ENCODE assay signal across 1 cellular context in the genomic region with DNA sequence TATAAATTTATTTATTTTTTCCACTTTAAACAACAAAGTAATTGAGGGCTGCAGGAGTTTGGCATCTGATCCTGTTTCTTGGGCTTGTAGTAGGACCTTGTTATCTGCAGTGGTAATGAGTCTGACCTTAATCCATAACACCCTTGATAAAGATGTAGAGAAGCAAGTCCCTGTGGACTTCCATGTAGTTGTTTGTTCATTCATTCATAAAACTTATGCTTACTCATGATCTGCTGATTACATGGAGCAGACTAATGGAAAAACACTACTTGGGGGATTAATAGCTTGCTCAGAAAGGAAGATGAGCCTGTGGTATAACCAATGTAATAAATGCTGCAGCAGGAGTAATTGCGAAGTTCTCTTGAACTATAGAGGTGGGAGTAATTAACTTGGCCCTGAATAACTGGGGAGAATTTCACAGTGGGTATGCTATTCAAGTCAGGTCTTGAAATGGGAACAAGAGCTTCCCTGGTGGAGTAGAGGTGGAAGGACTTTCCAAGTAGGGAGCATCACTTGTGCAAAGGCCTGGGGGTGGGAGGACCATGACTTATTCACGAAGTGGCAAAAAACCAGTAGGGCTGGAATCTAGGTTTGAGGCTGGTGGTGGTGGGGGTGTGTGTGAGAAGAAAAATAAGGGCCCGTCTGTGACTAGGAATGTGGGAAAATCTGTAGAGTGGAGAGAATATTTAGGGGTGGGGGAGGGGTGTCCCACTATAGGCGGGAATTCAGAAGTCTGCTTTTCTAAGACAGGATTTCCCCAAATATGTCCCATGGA.
TF ChIP-seq lines count a peak whose summit lies in the region.

No MANE protein-coding gene starts in this region.

TF ChIP-seq in IMR-90, 13 proteins besides CTCF, POLR2A, EP300 and RAD21:
- no peak for TF ChIP-seq CHD1 (IDR thresholded peaks at IDR 0.05; ENCODE audit: low read depth, low read length)
- TF ChIP-seq CEBPB (IDR thresholded peaks at IDR 0.05; ENCODE audit: low read depth, low read length) = no peak
- peak; percentile 19; the same call in 1 of the 2 replicates for TF ChIP-seq NFE2L2 (IDR thresholded peaks at IDR 0.05; ENCODE audit: low read depth, low read length)
- peak; percentile 38; the same call in 1 of the 2 replicates for TF ChIP-seq MAFK (IDR thresholded peaks at IDR 0.05; ENCODE audit: low read depth, low read length)
